ENCODE assay signal across 11 cellular contexts in the genomic region with DNA sequence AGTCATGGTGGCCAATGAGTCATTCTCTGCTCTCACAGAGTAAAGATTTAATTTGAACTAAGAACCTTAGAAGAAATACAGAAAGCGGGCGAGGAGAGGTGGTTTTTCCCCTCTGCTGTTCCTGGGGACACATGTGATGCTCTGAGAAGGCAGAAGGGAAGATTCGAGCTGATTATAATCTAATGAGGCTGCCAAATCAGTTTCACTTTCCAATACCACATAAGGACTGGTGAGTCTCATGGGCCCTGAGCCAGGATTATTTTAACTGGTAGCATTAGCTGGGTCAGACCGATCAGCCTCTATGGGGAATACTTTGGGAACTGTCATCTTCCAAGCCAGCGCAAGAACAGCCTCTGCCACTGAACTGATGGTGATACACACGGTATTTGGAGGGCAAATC.
DNase-seq lines count a peak whose midpoint lies in the region; ATAC-seq and TF ChIP-seq lines count a peak whose summit lies in the region.
"Had no signal": no experiment of that assay in that cellular context is flagged by ENCODE, and none has a peak within 500 bp of the region (broad histone marks: within the 10 kb centered on the region; RNA-seq: fewer than 3 reads in every experiment).

No MANE protein-coding gene starts in this region.

- TF ChIP-seq CTCF in activated CD8-positive, alpha-beta T cell treated with anti-CD3 and anti-CD28 coated beads for 36 hours (IDR thresholded peaks at IDR 0.05) = no peak

- CTCF ChIA-PET in activated CD8-positive, alpha-beta T cell treated with anti-CD3 and anti-CD28 coated beads for 36 hours (lab: Charles Lee) = interaction anchor here (1.1 to 2.2 kb wide), 3 partner anchors 17 to 282 kb away, joined by 3 to 8 read pairs (median 5); no protein-coding TSS in a partner anchor
- CTCF ChIA-PET in activated CD8-positive, alpha-beta T cell treated with anti-CD3 and anti-CD28 coated beads, Interleukin-2, amount 10 ng/mL, durations not matched to agents 7 days and 5 days (lab: Charles Lee) = no interaction called here

- peaks cover 2% of the 10 kb centered on the region for H3K27me3 Mint-ChIP-seq in activated CD8-positive, alpha-beta T cell treated with anti-CD3 and anti-CD28 coated beads for 36 hours
- peaks cover 2% of the 10 kb centered on the region for H3K27me3 Mint-ChIP-seq in activated CD8-positive, alpha-beta T cell treated with anti-CD3 and anti-CD28 coated beads, Interleukin-2, amount 10 ng/mL, durations not matched to agents 7 days and 5 days (ENCODE audit: low read depth)
- H3K27me3 Mint-ChIP-seq in activated T-helper 1 cell treated with anti-CD3 and anti-CD28 coated beads, Interleukin-12 subunit alpha, Interleukin-12 subunit beta, Interleukin-2, Interleukin-4 antibody, amounts not matched to agents 30 ng/mL and 10 ng/mL and 1 ng/mL, durations not matched to agents 14 hours and 24 hours and 36 hours (ENCODE audit: insufficient read depth) = no peaks in the 10 kb centered on the region
- no peaks in the 10 kb centered on the region for H3K27me3 Mint-ChIP-seq in stimulated activated memory B cell treated with anti-CD40 and anti-IgM and Interleukin-4, amounts not matched to agents 10 μg/mL and 1 μg/mL and 100 μg/mL, for 72 hours

- ATAC-seq in activated CD8-positive, alpha-beta T cell treated with anti-CD3 and anti-CD28 coated beads for 36 hours = peak; percentile 33
- ATAC-seq in activated CD8-positive, alpha-beta T cell treated with anti-CD3 and anti-CD28 coated beads, Interleukin-2, amount 10 ng/mL, durations not matched to agents 7 days and 5 days = no peak
- ATAC-seq in HG02885 (IDR thresholded peaks at IDR 0.05; ENCODE audit: poor library complexity, unreplicated experiment) (peak; percentile 16), sciatic nerve (no peak)
- peak; percentile 44 for ATAC-seq in stimulated activated memory B cell treated with anti-CD40 and anti-IgM and Interleukin-4, amounts not matched to agents 10 μg/mL and 1 μg/mL and 100 μg/mL, for 72 hours
- ATAC-seq: activated CD8-positive, alpha-beta memory T cell treated with anti-CD3 and anti-CD28 coated beads, Interleukin-2, amount 10 ng/mL, durations not matched to agents 7 days and 5 days had no signal

- no peaks in the 10 kb centered on the region for H3K9me3 Mint-ChIP-seq in activated CD8-positive, alpha-beta T cell treated with anti-CD3 and anti-CD28 coated beads for 36 hours
- H3K9me3 Mint-ChIP-seq in activated CD8-positive, alpha-beta T cell treated with anti-CD3 and anti-CD28 coated beads, Interleukin-2, amount 10 ng/mL, durations not matched to agents 7 days and 5 days (ENCODE audit: insufficient read depth) = no peaks in the 10 kb centered on the region
- no peaks in the 10 kb centered on the region for H3K9me3 Mint-ChIP-seq in activated T-helper 1 cell treated with anti-CD3 and anti-CD28 coated beads, Interleukin-12 subunit alpha, Interleukin-12 subunit beta, Interleukin-2, Interleukin-4 antibody, amounts not matched to agents 30 ng/mL and 10 ng/mL and 1 ng/mL, durations not matched to agents 14 hours and 24 hours and 36 hours
- H3K9me3 Mint-ChIP-seq in stimulated activated memory B cell treated with anti-CD40 and anti-IgM and Interleukin-4, amounts not matched to agents 10 μg/mL and 1 μg/mL and 100 μg/mL, for 72 hours = no peaks in the 10 kb centered on the region

- POLR2A ChIA-PET in activated CD8-positive, alpha-beta T cell treated with anti-CD3 and anti-CD28 coated beads for 36 hours (lab: Charles Lee) = interaction anchor here (0.7 kb wide), 1 partner anchor 330 kb away, joined by 3 read pairs; no protein-coding TSS in a partner anchor
- POLR2A ChIA-PET in activated CD8-positive, alpha-beta T cell treated with anti-CD3 and anti-CD28 coated beads, Interleukin-2, amount 10 ng/mL, durations not matched to agents 7 days and 5 days (lab: Charles Lee) = no interaction called here

- intact Hi-C loops in activated CD8-positive, alpha-beta T cell treated with anti-CD3 and anti-CD28 coated beads for 36 hours (cut with micrococcal nuclease) = no loop called here
- intact Hi-C loops in activated T-helper 1 cell treated with anti-CD3 and anti-CD28 coated beads, Interleukin-12 subunit alpha, Interleukin-12 subunit beta, Interleukin-2, Interleukin-4 antibody, amounts not matched to agents 30 ng/mL and 10 ng/mL and 1 ng/mL, durations not matched to agents 14 hours and 24 hours and 36 hours (cut with micrococcal nuclease) = no loop called here
- intact Hi-C loops in sciatic nerve (cut with DNase I) = loop anchor here (1.0 kb wide), 1 partner anchor 27 kb away; no protein-coding TSS in a partner anchor

- DNase-seq in activated CD8-positive, alpha-beta T cell treated with anti-CD3 and anti-CD28 coated beads for 36 hours = peak; percentile 28
- DNase-seq in activated CD8-positive, alpha-beta T cell treated with anti-CD3 and anti-CD28 coated beads, Interleukin-2, amount 10 ng/mL, durations not matched to agents 7 days and 5 days = no peak
- no peak for DNase-seq in activated T-helper 1 cell treated with anti-CD3 and anti-CD28 coated beads, Interleukin-12 subunit alpha, Interleukin-12 subunit beta, Interleukin-2, Interleukin-4 antibody, amounts not matched to agents 30 ng/mL and 10 ng/mL and 1 ng/mL, durations not matched to agents 14 hours and 24 hours and 36 hours (ENCODE audit: low spot score)
- DNase-seq in sciatic nerve (ENCODE audit: low spot score) = no peak
- no peak for DNase-seq in dermis blood vessel endothelial cell
- DNase-seq in NCI-H2171 treated with DMSO at 0.1 percent for 48 hours (lab: John Stamatoyannopoulos, UW) = no peak
- DNase-seq: activated CD8-positive, alpha-beta memory T cell treated with anti-CD3 and anti-CD28 coated beads, Interleukin-2, amount 10 ng/mL, durations not matched to agents 7 days and 5 days; colonic mucosa; NCI-H1105 treated with DMSO at 0.1 percent for 48 hours had no signal

- H3K27ac Mint-ChIP-seq in activated CD8-positive, alpha-beta T cell treated with anti-CD3 and anti-CD28 coated beads for 36 hours = no peak overlapping the region
- H3K27ac Mint-ChIP-seq in activated CD8-positive, alpha-beta T cell treated with anti-CD3 and anti-CD28 coated beads, Interleukin-2, amount 10 ng/mL, durations not matched to agents 7 days and 5 days = no peak overlapping the region
- no peak overlapping the region for H3K27ac Mint-ChIP-seq in activated T-helper 1 cell treated with anti-CD3 and anti-CD28 coated beads, Interleukin-12 subunit alpha, Interleukin-12 subunit beta, Interleukin-2, Interleukin-4 antibody, amounts not matched to agents 30 ng/mL and 10 ng/mL and 1 ng/mL, durations not matched to agents 14 hours and 24 hours and 36 hours
- peak overlapping the region; percentile 97 for H3K27ac Mint-ChIP-seq in stimulated activated memory B cell treated with anti-CD40 and anti-IgM and Interleukin-4, amounts not matched to agents 10 μg/mL and 1 μg/mL and 100 μg/mL, for 72 hours
- H3K27ac Mint-ChIP-seq: activated CD8-positive, alpha-beta memory T cell treated with anti-CD3 and anti-CD28 coated beads, Interleukin-2, amount 10 ng/mL, durations not matched to agents 7 days and 5 days had no signal

- no peaks in the 10 kb centered on the region for H3K36me3 Mint-ChIP-seq in activated CD8-positive, alpha-beta T cell treated with anti-CD3 and anti-CD28 coated beads for 36 hours (ENCODE audit: low read depth)
- H3K36me3 Mint-ChIP-seq in activated CD8-positive, alpha-beta T cell treated with anti-CD3 and anti-CD28 coated beads, Interleukin-2, amount 10 ng/mL, durations not matched to agents 7 days and 5 days (ENCODE audit: low read depth) = no peaks in the 10 kb centered on the region
- peaks cover 2% of the 10 kb centered on the region for H3K36me3 Mint-ChIP-seq in activated T-helper 1 cell treated with anti-CD3 and anti-CD28 coated beads, Interleukin-12 subunit alpha, Interleukin-12 subunit beta, Interleukin-2, Interleukin-4 antibody, amounts not matched to agents 30 ng/mL and 10 ng/mL and 1 ng/mL, durations not matched to agents 14 hours and 24 hours and 36 hours (ENCODE audit: low read depth)
- no peaks in the 10 kb centered on the region for H3K36me3 Mint-ChIP-seq in stimulated activated memory B cell treated with anti-CD40 and anti-IgM and Interleukin-4, amounts not matched to agents 10 μg/mL and 1 μg/mL and 100 μg/mL, for 72 hours
- H3K36me3 Mint-ChIP-seq: activated CD8-positive, alpha-beta memory T cell treated with anti-CD3 and anti-CD28 coated beads, Interleukin-2, amount 10 ng/mL, durations not matched to agents 7 days and 5 days had no signal

- peaks cover 22% of the 10 kb centered on the region for H3K4me1 Mint-ChIP-seq in activated CD8-positive, alpha-beta T cell treated with anti-CD3 and anti-CD28 coated beads for 36 hours (ENCODE audit: low read depth)
- peaks cover 24% of the 10 kb centered on the region for H3K4me1 Mint-ChIP-seq in activated CD8-positive, alpha-beta T cell treated with anti-CD3 and anti-CD28 coated beads, Interleukin-2, amount 10 ng/mL, durations not matched to agents 7 days and 5 days (ENCODE audit: low read depth)
- H3K4me1 Mint-ChIP-seq in activated T-helper 1 cell treated with anti-CD3 and anti-CD28 coated beads, Interleukin-12 subunit alpha, Interleukin-12 subunit beta, Interleukin-2, Interleukin-4 antibody, amounts not matched to agents 30 ng/mL and 10 ng/mL and 1 ng/mL, durations not matched to agents 14 hours and 24 hours and 36 hours (ENCODE audit: low read depth) = peaks cover 21% of the 10 kb centered on the region
- peaks cover 52% of the 10 kb centered on the region for H3K4me1 Mint-ChIP-seq in stimulated activated memory B cell treated with anti-CD40 and anti-IgM and Interleukin-4, amounts not matched to agents 10 μg/mL and 1 μg/mL and 100 μg/mL, for 72 hours

- H3K4me3 Mint-ChIP-seq in activated CD8-positive, alpha-beta T cell treated with anti-CD3 and anti-CD28 coated beads for 36 hours = no peak overlapping the region
- no peak overlapping the region for H3K4me3 Mint-ChIP-seq in activated CD8-positive, alpha-beta T cell treated with anti-CD3 and anti-CD28 coated beads, Interleukin-2, amount 10 ng/mL, durations not matched to agents 7 days and 5 days
- peak overlapping the region; percentile 5 for H3K4me3 Mint-ChIP-seq in activated T-helper 1 cell treated with anti-CD3 and anti-CD28 coated beads, Interleukin-12 subunit alpha, Interleukin-12 subunit beta, Interleukin-2, Interleukin-4 antibody, amounts not matched to agents 30 ng/mL and 10 ng/mL and 1 ng/mL, durations not matched to agents 14 hours and 24 hours and 36 hours
- H3K4me3 Mint-ChIP-seq in stimulated activated memory B cell treated with anti-CD40 and anti-IgM and Interleukin-4, amounts not matched to agents 10 μg/mL and 1 μg/mL and 100 μg/mL, for 72 hours = peak overlapping the region; percentile 69
- H3K4me3 Mint-ChIP-seq: activated CD8-positive, alpha-beta memory T cell treated with anti-CD3 and anti-CD28 coated beads, Interleukin-2, amount 10 ng/mL, durations not matched to agents 7 days and 5 days had no signal

Comparison
In these comparisons a context has a peak if more than half of its experiments do, and no peak if none do; other contexts are left out.
1. ATAC-seq: peak in activated CD8-positive, alpha-beta T cell treated with anti-CD3 and anti-CD28 coated beads for 36 hours (single experiment), HG02885 (single experiment) and stimulated activated memory B cell treated with anti-CD40 and anti-IgM and Interleukin-4, amounts not matched to agents 10 μg/mL and 1 μg/mL and 100 μg/mL, for 72 hours (single experiment); none in activated CD8-positive, alpha-beta T cell treated with anti-CD3 and anti-CD28 coated beads, Interleukin-2, amount 10 ng/mL, durations not matched to agents 7 days and 5 days (single experiment) and sciatic nerve (single experiment).
2. H3K4me3 Mint-ChIP-seq: peak in activated T-helper 1 cell treated with anti-CD3 and anti-CD28 coated beads, Interleukin-12 subunit alpha, Interleukin-12 subunit beta, Interleukin-2, Interleukin-4 antibody, amounts not matched to agents 30 ng/mL and 10 ng/mL and 1 ng/mL, durations not matched to agents 14 hours and 24 hours and 36 hours (single experiment) and stimulated activated memory B cell treated with anti-CD40 and anti-IgM and Interleukin-4, amounts not matched to agents 10 μg/mL and 1 μg/mL and 100 μg/mL, for 72 hours (single experiment); none in activated CD8-positive, alpha-beta T cell treated with anti-CD3 and anti-CD28 coated beads for 36 hours (single experiment) and activated CD8-positive, alpha-beta T cell treated with anti-CD3 and anti-CD28 coated beads, Interleukin-2, amount 10 ng/mL, durations not matched to agents 7 days and 5 days (single experiment).